In the genomic region with DNA sequence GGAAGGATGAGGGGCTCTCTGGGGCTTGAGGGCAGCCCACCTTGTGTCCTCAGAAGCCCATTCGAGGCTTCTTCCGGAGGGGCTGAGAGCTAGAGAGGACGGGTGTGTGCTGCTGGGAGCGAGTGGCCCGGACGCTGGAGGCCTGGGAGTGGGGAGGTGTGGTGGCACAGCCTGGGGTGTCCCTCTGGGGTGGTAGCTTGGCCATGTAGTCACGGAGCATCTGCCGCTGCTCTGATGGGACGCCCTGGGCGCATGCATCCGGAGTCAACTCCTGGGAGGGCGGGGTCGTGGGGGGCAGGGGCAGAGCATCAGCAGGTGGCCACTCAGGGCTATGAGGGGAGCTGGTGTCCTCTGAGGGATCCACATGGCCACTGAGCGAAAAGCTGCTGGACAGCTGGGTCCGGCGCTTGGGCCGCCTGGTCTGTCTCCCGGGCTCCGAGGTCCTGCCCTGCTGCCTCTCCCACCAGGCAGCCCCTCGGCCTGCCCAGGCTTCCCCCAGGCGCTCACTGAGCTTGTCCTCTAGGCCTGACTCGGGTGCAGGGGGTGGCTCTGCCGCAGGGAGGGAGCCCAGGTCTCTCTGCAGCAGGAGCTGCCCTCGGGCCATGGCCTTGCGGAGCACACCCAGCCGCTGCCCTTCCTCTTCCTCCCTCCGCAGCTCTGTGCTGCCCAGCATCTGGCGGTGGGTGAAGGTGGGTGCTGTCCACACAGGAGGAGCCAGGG, we compare ENCODE assay signal across 14 cellular contexts. TPM values are rescaled to one million over a fixed set of nuclear protein-coding genes. Genes with fewer than 3 reads are reported as not detected.
A peak's percentile ranks its signal among the peaks of the same experiment; 100 is the strongest.
DNase-seq lines count a peak whose midpoint lies in the region; ATAC-seq and TF ChIP-seq lines count a peak whose summit lies in the region.
"Had no signal": no experiment of that assay in that cellular context is flagged by ENCODE, and none has a peak within 500 bp of the region (broad histone marks: within the 10 kb centered on the region; RNA-seq: fewer than 3 reads in every experiment).

No MANE protein-coding gene starts in this region.

- intact Hi-C loops in left ventricle myocardium inferior (cut with micrococcal nuclease), result no loop called here
- intact Hi-C loops in Right ventricle myocardium superior (cut with DNase I), result no loop called here
- intact Hi-C loops in natural killer cell (cut with micrococcal nuclease), result no loop called here

- H4K91ac ChIP-seq in neuronal stem cell (ENCODE audit: low read depth, low read length, poor library complexity), result no peak overlapping the region

- H2BK12ac ChIP-seq in neuronal stem cell (ENCODE audit: low read length), result no peak overlapping the region

- H3K4me3 ChIP-seq in left ventricle myocardium inferior (peak overlapping the region; percentile 41), neuronal stem cell (ENCODE audit: low read length in 2 of 2) (no peak overlapping the region)
- H3K4me3 ChIP-seq: A549, MG63 had no signal

- no peak for DNase-seq in left ventricle myocardium inferior
- no peak for DNase-seq in Right ventricle myocardium superior
- DNase-seq in neuronal stem cell (ENCODE audit: low spot score), result no peak
- no peak for DNase-seq in natural killer cell
- no peak for DNase-seq in activated CD4-positive, alpha-beta memory T cell treated with anti-CD3 and anti-CD28 coated beads, Interleukin-2, amount 10 ng/mL, durations not matched to agents 7 days and 5 days
- DNase-seq: CD4-positive, CD25-positive, alpha-beta regulatory T cell; MG63; NCI-H187 treated with DMSO at 0.1 percent for 48 hours; NCI-H2171; NCI-H446 treated with DMSO at 0.1 percent for 48 hours; NCI-H748 treated with DMSO at 0.1 percent for 48 hours; PC-3 had no signal

- H3K27me3 Mint-ChIP-seq in natural killer cell (ENCODE audit: low read depth in 2 of 2), result no peaks in the 10 kb centered on the region
- H3K27me3 Mint-ChIP-seq in activated CD4-positive, alpha-beta memory T cell treated with anti-CD3 and anti-CD28 coated beads, Interleukin-2, amount 10 ng/mL, durations not matched to agents 7 days and 5 days, result peaks cover 9% of the 10 kb centered on the region
- H3K27me3 Mint-ChIP-seq: CD4-positive, CD25-positive, alpha-beta regulatory T cell had no signal

- no peak for ATAC-seq in Right ventricle myocardium superior (ENCODE audit: poor library complexity)
- no peak for ATAC-seq in natural killer cell
- no peak for ATAC-seq in esophagus mucosa
- ATAC-seq: A549, PC-3 had no signal

- no peak overlapping the region for H3K14ac ChIP-seq in neuronal stem cell (ENCODE audit: low read length)

- H3K18ac ChIP-seq in neuronal stem cell (ENCODE audit: low read length), result no peak overlapping the region

- H3K36me3 Mint-ChIP-seq in natural killer cell, result no peaks in the 10 kb centered on the region
- peaks cover 15% of the 10 kb centered on the region for H3K36me3 Mint-ChIP-seq in activated CD4-positive, alpha-beta memory T cell treated with anti-CD3 and anti-CD28 coated beads, Interleukin-2, amount 10 ng/mL, durations not matched to agents 7 days and 5 days (ENCODE audit: low read depth)

- no peak overlapping the region for H3K4me2 ChIP-seq in neuronal stem cell (ENCODE audit: insufficient read depth, low read length, poor library complexity, severe bottlenecking)
- H3K4me2 ChIP-seq: A549 had no signal

- no peak overlapping the region for H2BK5ac ChIP-seq in neuronal stem cell (ENCODE audit: low read length)

- no peak overlapping the region for H2BK15ac ChIP-seq in neuronal stem cell (ENCODE audit: low read length)

- H3K23ac ChIP-seq in neuronal stem cell (ENCODE audit: low read depth, low read length, poor library complexity), result no peak overlapping the region

- H3K9me3 ChIP-seq in left ventricle myocardium inferior (replicated peaks) (no peaks in the 10 kb centered on the region), neuronal stem cell (replicated peaks in 1 of 2; ENCODE audit: control insufficient read depth in 2 of 2, insufficient read depth in 1 of 2, low read depth in 1 of 2, low read length in 2 of 2) (no peaks in the 10 kb centered on the region)
- H3K9me3 ChIP-seq: A549, MG63 had no signal

- no peak overlapping the region for H2AK5ac ChIP-seq in neuronal stem cell (ENCODE audit: low read depth, low read length)

- H3K79me1 ChIP-seq in neuronal stem cell (ENCODE audit: low read depth, low read length), result peaks cover 6% of the 10 kb centered on the region

- peak overlapping the region; percentile 21 for H3K9ac ChIP-seq in neuronal stem cell (ENCODE audit: low read depth, low read length, poor library complexity)

- H3K27ac Mint-ChIP-seq in natural killer cell, result no peak overlapping the region
- no peak overlapping the region for H3K27ac Mint-ChIP-seq in activated CD4-positive, alpha-beta memory T cell treated with anti-CD3 and anti-CD28 coated beads, Interleukin-2, amount 10 ng/mL, durations not matched to agents 7 days and 5 days
- H3K27ac Mint-ChIP-seq: CD4-positive, CD25-positive, alpha-beta regulatory T cell had no signal

- H3K36me3 ChIP-seq in left ventricle myocardium inferior (peaks cover 60% of the 10 kb centered on the region), neuronal stem cell (replicated peaks in 1 of 2; ENCODE audit: control insufficient read depth in 2 of 2, insufficient read depth in 2 of 2, low read length in 2 of 2) (peaks cover 42 to 67% of the 10 kb centered on the region in 2 donors)
- H3K36me3 ChIP-seq: MG63 had no signal

- no peaks in the 10 kb centered on the region for H3K27me3 ChIP-seq in left ventricle myocardium inferior (ENCODE audit: low read depth)
- no peaks in the 10 kb centered on the region for H3K27me3 ChIP-seq in neuronal stem cell (ENCODE audit: control insufficient read depth in 3 of 3, insufficient read depth in 3 of 3, low read depth in 1 of 3, low read length in 3 of 3)
- H3K27me3 ChIP-seq: MG63 had no signal

- no CpG with 5 or more reads among the region's 28 CpGs for WGBS in neuronal stem cell (ENCODE audit: extremely low coverage in 2 of 2, insufficient read length in 2 of 2, insufficient replicate concordance in 1 of 2), 2 donors

- TF ChIP-seq CTCF in left ventricle myocardium inferior (IDR thresholded peaks at IDR 0.05; ENCODE audit: borderline replicate concordance), result no peak
- TF ChIP-seq CTCF in natural killer cell (IDR thresholded peaks at IDR 0.05), result no peak

- H3K27ac ChIP-seq in left ventricle myocardium inferior (replicated peaks) (peak overlapping the region; percentile 92), neuronal stem cell (replicated peaks; ENCODE audit: low read length) (no peak overlapping the region)
- H3K27ac ChIP-seq: A549 had no signal

- peaks cover 2 to 9% of the 10 kb centered on the region in 2 donors for H3K4me1 Mint-ChIP-seq in natural killer cell
- H3K4me1 Mint-ChIP-seq in activated CD4-positive, alpha-beta memory T cell treated with anti-CD3 and anti-CD28 coated beads, Interleukin-2, amount 10 ng/mL, durations not matched to agents 7 days and 5 days, result peaks cover 2% of the 10 kb centered on the region

- no peak overlapping the region for H2AFZ ChIP-seq in neuronal stem cell (ENCODE audit: low read length)

- POLR2A ChIA-PET in activated CD4-positive, alpha-beta memory T cell treated with anti-CD3 and anti-CD28 coated beads, Interleukin-2, amount 10 ng/mL, durations not matched to agents 7 days and 5 days (lab: Charles Lee), result interaction anchor here (0.6 kb wide), 1 partner anchor 10 kb away, joined by 4 read pairs; no protein-coding TSS in a partner anchor

- H2BK120ac ChIP-seq in neuronal stem cell (ENCODE audit: low read depth, low read length), result no peak overlapping the region

- H4K8ac ChIP-seq in neuronal stem cell (ENCODE audit: low read depth, low read length), result no peak overlapping the region

- H3K4me1 ChIP-seq in left ventricle myocardium inferior, result peaks cover 91% of the 10 kb centered on the region
- H3K4me1 ChIP-seq in neuronal stem cell (ENCODE audit: control insufficient read depth in 2 of 2, insufficient read depth in 1 of 2, low read depth in 1 of 2, low read length in 2 of 2), result peaks cover 0 to 15% of the 10 kb centered on the region in 2 donors

- no peaks in the 10 kb centered on the region for H3K9me3 Mint-ChIP-seq in natural killer cell
- no peaks in the 10 kb centered on the region for H3K9me3 Mint-ChIP-seq in activated CD4-positive, alpha-beta memory T cell treated with anti-CD3 and anti-CD28 coated beads, Interleukin-2, amount 10 ng/mL, durations not matched to agents 7 days and 5 days
- H3K9me3 Mint-ChIP-seq: CD4-positive, CD25-positive, alpha-beta regulatory T cell had no signal

- no peak overlapping the region for H3K4ac ChIP-seq in neuronal stem cell (ENCODE audit: low read length)

- CTCF ChIA-PET in activated CD4-positive, alpha-beta memory T cell treated with anti-CD3 and anti-CD28 coated beads, Interleukin-2, amount 10 ng/mL, durations not matched to agents 7 days and 5 days (lab: Charles Lee), result no interaction called here

- H3K4me3 Mint-ChIP-seq in natural killer cell, result no peak overlapping the region
- H3K4me3 Mint-ChIP-seq in activated CD4-positive, alpha-beta memory T cell treated with anti-CD3 and anti-CD28 coated beads, Interleukin-2, amount 10 ng/mL, durations not matched to agents 7 days and 5 days, result no peak overlapping the region
- H3K4me3 Mint-ChIP-seq: CD4-positive, CD25-positive, alpha-beta regulatory T cell had no signal

RNA-seq across cellular contexts. Expression of gene TAF1C, which starts 7.8 kb away (rescaled TPM):
- total RNA-seq in left ventricle myocardium inferior (29.0 TPM), Right ventricle myocardium superior (29.3 TPM), natural killer cell (10 to 100 TPM; 89.0 to 97.7 (median 91.9) TPM), esophagus mucosa (18.3 TPM)
- 44.6 TPM for polyA plus RNA-seq in neuronal stem cell (2013, experiment 1 of 2)
- polyA plus RNA-seq in neuronal stem cell (2013, experiment 2 of 2), result 41.1 TPM
- 10 to 100 TPM; 47.2 to 51.9 TPM for total RNA-seq in activated CD4-positive, alpha-beta memory T cell treated with anti-CD3 and anti-CD28 coated beads, Interleukin-2, amount 10 ng/mL, durations not matched to agents 7 days and 5 days

RNA-seq across cellular contexts. Expression of gene ADAD2, which starts 11.9 kb away (rescaled TPM):
- total RNA-seq in left ventricle myocardium inferior, result 0.52 TPM
- 0.65 TPM for total RNA-seq in Right ventricle myocardium superior
- not detected for polyA plus RNA-seq in neuronal stem cell (2013, experiment 1 of 2)
- not detected for polyA plus RNA-seq in neuronal stem cell (2013, experiment 2 of 2)
- not detected for total RNA-seq in natural killer cell
- not detected for total RNA-seq in activated CD4-positive, alpha-beta memory T cell treated with anti-CD3 and anti-CD28 coated beads, Interleukin-2, amount 10 ng/mL, durations not matched to agents 7 days and 5 days
- total RNA-seq in esophagus mucosa, result 1.1 TPM
- total RNA-seq: CD4-positive, CD25-positive, alpha-beta regulatory T cell; PC-3 had no signal
- polyA plus RNA-seq: A549 had no signal

RNA-seq across cellular contexts. Expression of gene DNAAF1, which starts 33.9 kb away (rescaled TPM):
- total RNA-seq in left ventricle myocardium inferior (0.14 TPM), Right ventricle myocardium superior (not detected), natural killer cell (1 to 10 TPM in 1 of 3 donors, under 1 TPM in 2; 0.43 to 2.9 (median 0.95) TPM), esophagus mucosa (0.16 TPM)
- polyA plus RNA-seq in neuronal stem cell (2013, experiment 1 of 2), result 0.21 TPM
- 0.24 TPM for polyA plus RNA-seq in neuronal stem cell (2013, experiment 2 of 2)
- not detected for total RNA-seq in activated CD4-positive, alpha-beta memory T cell treated with anti-CD3 and anti-CD28 coated beads, Interleukin-2, amount 10 ng/mL, durations not matched to agents 7 days and 5 days
- total RNA-seq: PC-3 had no signal

RNA-seq across cellular contexts. Expression of gene HSDL1, which starts 34.1 kb away (rescaled TPM):
- total RNA-seq in left ventricle myocardium inferior (23.8 TPM), Right ventricle myocardium superior (22.6 TPM), natural killer cell (10 to 100 TPM; 11.2 to 15.3 (median 13.5) TPM), esophagus mucosa (8.6 TPM)
- polyA plus RNA-seq in neuronal stem cell (2013, experiment 1 of 2), result 43.5 TPM
- polyA plus RNA-seq in neuronal stem cell (2013, experiment 2 of 2), result 44.6 TPM
- total RNA-seq in activated CD4-positive, alpha-beta memory T cell treated with anti-CD3 and anti-CD28 coated beads, Interleukin-2, amount 10 ng/mL, durations not matched to agents 7 days and 5 days, result 10 to 100 TPM; 15.2 to 16.3 TPM
